ENCODE assay signal across 8 cellular contexts in genomic region chr14:24188251-24189058, GRCh38. TPM values are rescaled to one million over a fixed set of nuclear protein-coding genes. Genes with fewer than 3 reads are reported as not detected.
A peak's percentile ranks its signal among the peaks of the same experiment; 100 is the strongest.
DNase-seq lines count a peak whose midpoint lies in the region; ATAC-seq and TF ChIP-seq lines count a peak whose summit lies in the region.

Gene IPO4, minus strand, starts transcription at chr14:24188816. Its CDS starts 29 bp downstream, at chr14:24188787.

- no peak for TF ChIP-seq CTCF in GM13977 (IDR thresholded peaks at IDR 0.05; ENCODE audit: extremely low read depth, insufficient read depth, missing control alignments)
- TF ChIP-seq CTCF in adrenal gland (IDR thresholded peaks at IDR 0.05) = no peak
- no peak for TF ChIP-seq CTCF in heart right ventricle (IDR thresholded peaks at IDR 0.05)
- TF ChIP-seq CTCF in type B pancreatic cell (conservative IDR thresholded peaks at IDR 0.05) = no peak

- H3K36me3 Mint-ChIP-seq in type B pancreatic cell = peaks cover 15% of the 10 kb centered on the region

- H3K36me3 ChIP-seq in adrenal gland (replicated peaks in 1 of 2) = peaks cover 0 to 62% of the 10 kb centered on the region in 2 donors
- H3K36me3 ChIP-seq in heart right ventricle = peaks cover 0 to 76% (median 27%) of the 10 kb centered on the region in 9 donors

- H3K27me3 Mint-ChIP-seq in type B pancreatic cell = no peaks in the 10 kb centered on the region

- no peaks in the 10 kb centered on the region for H3K27me3 ChIP-seq in adrenal gland
- no peaks in the 10 kb centered on the region for H3K27me3 ChIP-seq in heart right ventricle

- H3K4me3 ChIP-seq in adrenal gland (peak within 1 kb of the TSS in 3 of 4 donors; percentile 32 to 80 (median 69)), heart right ventricle (peak within 1 kb of the TSS; percentile 58 to 94 (median 68))

- DNase-seq in GM13977 (ENCODE audit: low spot score) (peak; percentile 99), NCI-H146 treated with DMSO at 0.1 percent for 48 hours (lab: John Stamatoyannopoulos, UW; ENCODE audit: unreplicated experiment) (peak; percentile 92), T-helper 1 cell (peak; percentile 92 to 96 (median 94)), adrenal gland (peak; percentile 95 to 99 (median 98)), heart right ventricle (peak; percentile 92 to 97), posterior cingulate gyrus (peak; percentile 93 to 99 (median 95)), type B pancreatic cell (ENCODE audit: extremely low spot score, unreplicated experiment) (peak; percentile 94)

- H3K9me3 Mint-ChIP-seq in type B pancreatic cell = no peaks in the 10 kb centered on the region

- ATAC-seq in HG02870 (IDR thresholded peaks at IDR 0.05; ENCODE audit: unreplicated experiment) = peak; percentile 93
- peak; percentile 89 to 98 (median 95) for ATAC-seq in heart right ventricle

- WGBS in adrenal gland, 4 donors = 0 to 1% (median 0%) methylated on average over 17 to 65 of the region's 65 CpGs
- 0 to 1% methylated on average over 63 to 65 of the region's 65 CpGs for WGBS in heart right ventricle, 2 donors

- H3K27ac ChIP-seq in adrenal gland (peak within 1 kb of the TSS in 4 of 5 donors; percentile 58 to 88 (median 76)), heart right ventricle (peak within 1 kb of the TSS; percentile 17 to 83 (median 68))

- H3K27ac Mint-ChIP-seq in type B pancreatic cell = peak within 1 kb of the TSS; percentile 88

- H3K4me3 Mint-ChIP-seq in type B pancreatic cell = peak within 1 kb of the TSS; percentile 92

- H3K4me1 ChIP-seq in adrenal gland (replicated peaks in 1 of 2) (peaks cover 9 to 17% of the 10 kb centered on the region in 2 donors), heart right ventricle (peaks cover 4 to 24% (median 19%) of the 10 kb centered on the region in 9 donors)

- intact Hi-C loops in adrenal gland (cut with DNase I) (no loop called here), heart right ventricle (cut with DNase I) (loop anchor here in 1 of 10 donors (2.0 kb wide), 1 partner anchor 44 kb away; the partner anchor contains the start of genes GMPR2 and NEDD8), posterior cingulate gyrus (cut with DNase I) (loop anchor here (2.0 kb wide), 1 partner anchor 28 kb away; the partner anchor contains the start of gene IRF9)

- peaks cover 19% of the 10 kb centered on the region for H3K4me1 Mint-ChIP-seq in type B pancreatic cell (ENCODE audit: unreplicated experiment)

- H3K9me3 ChIP-seq in adrenal gland (replicated peaks in 1 of 3) (no peaks in the 10 kb centered on the region), heart right ventricle (no peaks in the 10 kb centered on the region)

- peak; percentile 55 to 85 for TF ChIP-seq POLR2A in adrenal gland (IDR thresholded peaks at IDR 0.05)

- in situ Hi-C loops in GM13977 (cut with MboI; ENCODE audit: low pct_unique_long_range_greater_than_20kb, low sequenced_read_pairs, unreplicated experiment) = no loop called here

RNA-seq across cellular contexts. Expression of gene IPO4, which starts in this region (rescaled TPM):
- total RNA-seq in adrenal gland (10 to 100 TPM; 29.7 to 84.9 (median 45.7) TPM), heart right ventricle (10 to 100 TPM; 10.1 to 22.5 (median 12.6) TPM), type B pancreatic cell (ENCODE audit: low replicate concordance) (49.0 and 67.1 TPM in 2 replicates)
- polyA plus RNA-seq in adrenal gland (10 to 100 TPM; 19.1 to 43.2 (median 23.8) TPM), heart right ventricle (10 to 100 TPM in 1 of 2 donors, 1 to 10 TPM in 1; 4.4 to 23.8 TPM)

Comparison
In these comparisons a context has a peak if more than half of its experiments do, and no peak if none do; other contexts are left out.
1. Peak in every context shown above with its lines: DNase-seq, ATAC-seq, H3K4me3 ChIP-seq and H3K27ac ChIP-seq.